7 cellular contexts compared by ENCODE assay signal in genomic region chr1:1057769-1058087, GRCh38. TPM values are rescaled to one million over a fixed set of nuclear protein-coding genes. Genes with fewer than 3 reads are reported as not detected.
DNase-seq lines count a peak whose midpoint lies in the region; ATAC-seq, FAIRE-seq and TF ChIP-seq lines count a peak whose summit lies in the region.
"Not testable (repeated sequence)": the region's sequence is repeated elsewhere in the genome, so short reads cannot be mapped to it uniquely, and the experiment has no call there.
"Had no signal": no experiment of that assay in that cellular context is flagged by ENCODE, and none has a peak within 500 bp of the region (broad histone marks: within the 10 kb centered on the region; RNA-seq: fewer than 3 reads in every experiment).

No MANE protein-coding gene starts in this region.

- not testable (repeated sequence) for ATAC-seq in PC-3; activated CD8-positive, alpha-beta T cell treated with anti-CD3 and anti-CD28 coated beads for 36 hours; K562

- H3K9me1 ChIP-seq in K562 (ENCODE audit: control insufficient read depth, insufficient read depth, low read length): not testable (repeated sequence)

- CTCF ChIA-PET in PC-3 (lab: Charles Lee); activated CD8-positive, alpha-beta T cell treated with anti-CD3 and anti-CD28 coated beads for 36 hours (lab: Charles Lee); K562 (lab: Yijun Ruan, JAX; ENCODE audit: low intra/inter-chr PET ratio): not testable (repeated sequence)

- H3K4me3 Mint-ChIP-seq in activated CD8-positive, alpha-beta T cell treated with anti-CD3 and anti-CD28 coated beads for 36 hours: peak overlapping the region; percentile 75
- H3K4me3 Mint-ChIP-seq in mesothelial cell of epicardium (peak overlapping the region; percentile 55), osteocyte (ENCODE audit: unreplicated experiment) (peak overlapping the region; percentile 71)

- in situ Hi-C loops in K562 (cut with MboI): not testable (repeated sequence)

- H3K4me1 ChIP-seq in BLaER1 treated with 17β-estradiol and CSF1 and Interleukin-3, amounts not matched to agents 10 nM and 100 nM: peaks cover 31 to 52% (median 43%) of the 10 kb centered on the region in 10 experiments
- peaks cover 33% of the 10 kb centered on the region for H3K4me1 ChIP-seq in PC-3 (ENCODE audit: insufficient read depth, low read length)
- peaks cover 31 to 78% of the 10 kb centered on the region in 2 experiments for H3K4me1 ChIP-seq in K562 (replicated peaks in 1 of 2; ENCODE audit: control insufficient read depth in 2 of 2, insufficient read depth in 2 of 2, low read length in 2 of 2)

- H3K4me2 ChIP-seq in BLaER1 treated with 17β-estradiol and CSF1 and Interleukin-3, amounts not matched to agents 10 nM and 100 nM: peak overlapping the region; percentile 86 to 100 (median 95)
- H3K4me2 ChIP-seq in PC-3 (ENCODE audit: low read length): peak overlapping the region; percentile 96; the same call in 1 of the 2 replicates
- peak overlapping the region; percentile 90; the same call in 1 of the 2 replicates for H3K4me2 ChIP-seq in K562 (ENCODE audit: insufficient read depth, low read length)

- not testable (repeated sequence) for H3K79me2 ChIP-seq in PC-3 (ENCODE audit: low read length); K562 (ENCODE audit: control insufficient read depth, insufficient read depth, low read length)

- POLR2A ChIA-PET in PC-3 (lab: Charles Lee; ENCODE audit: unreplicated experiment): interaction anchor here (0.5 kb wide), 1 partner anchor 100 kb away, joined by 4 read pairs; no protein-coding TSS in a partner anchor
- POLR2A ChIA-PET in activated CD8-positive, alpha-beta T cell treated with anti-CD3 and anti-CD28 coated beads for 36 hours (lab: Charles Lee): interaction anchor here (0.6 kb wide), 1 partner anchor 64 kb away, joined by 3 read pairs; no protein-coding TSS in a partner anchor
- POLR2A ChIA-PET in K562 (lab: Yijun Ruan, JAX): interaction anchor here (1.1 to 1.2 kb wide), 2 partner anchors 14 to 27 kb away, joined by 3 read pairs; no protein-coding TSS in a partner anchor

- TF ChIP-seq RAD21 in K562 (CRISPR knock-in tag; conservative IDR thresholded peaks at IDR 0.05 in 1 of 2, IDR thresholded peaks at IDR 0.05 in 1 of 2): not testable (repeated sequence)

- TF ChIP-seq CTCF in PC-3 (conservative IDR thresholded peaks at IDR 0.05; ENCODE audit: low read depth, low read length); activated CD8-positive, alpha-beta T cell treated with anti-CD3 and anti-CD28 coated beads for 36 hours (IDR thresholded peaks at IDR 0.05); K562 (IDR thresholded peaks at IDR 0.05 in 2 of 3, conservative IDR thresholded peaks at IDR 0.05 in 1 of 3; ENCODE audit: insufficient read depth in 2 of 3, low read depth in 1 of 3, low read length in 3 of 3); mesothelial cell of epicardium (IDR thresholded peaks at IDR 0.05; ENCODE audit: unreplicated experiment); osteocyte (IDR thresholded peaks at IDR 0.05): not testable (repeated sequence)

- peaks cover 54 to 62% (median 58%) of the 10 kb centered on the region in 11 experiments for H3K27me3 ChIP-seq in BLaER1 treated with 17β-estradiol and CSF1 and Interleukin-3, amounts not matched to agents 10 nM and 100 nM
- not testable (repeated sequence) for H3K27me3 ChIP-seq in PC-3 (ENCODE audit: low read length); K562 (ENCODE audit: control insufficient read depth in 2 of 2, insufficient read depth in 2 of 2, low read length in 2 of 2)

- not testable (repeated sequence) for H3K9me3 Mint-ChIP-seq in activated CD8-positive, alpha-beta T cell treated with anti-CD3 and anti-CD28 coated beads for 36 hours; mesothelial cell of epicardium; osteocyte (ENCODE audit: unreplicated experiment)

- TF ChIP-seq POLR2A in K562 (conservative IDR thresholded peaks at IDR 0.05): not testable (repeated sequence)

- not testable (repeated sequence) for H3K27ac Mint-ChIP-seq in activated CD8-positive, alpha-beta T cell treated with anti-CD3 and anti-CD28 coated beads for 36 hours; mesothelial cell of epicardium; osteocyte (ENCODE audit: unreplicated experiment)

- H3K27ac ChIP-seq in BLaER1 treated with 17β-estradiol and CSF1 and Interleukin-3, amounts not matched to agents 10 nM and 100 nM; PC-3 (ENCODE audit: low read length); K562 (ENCODE audit: extremely low read depth, low read depth, low read length): not testable (repeated sequence)

- H2AFZ ChIP-seq in PC-3 (ENCODE audit: low read length); K562 (ENCODE audit: low read depth, low read length): not testable (repeated sequence)

- H3K9ac ChIP-seq in BLaER1 treated with 17β-estradiol and CSF1 and Interleukin-3, amounts not matched to agents 10 nM and 100 nM; PC-3 (ENCODE audit: low read length); K562 (ENCODE audit: insufficient read depth in 1 of 2, low read depth in 2 of 2, low read length in 2 of 2): not testable (repeated sequence)

- H3K36me3 Mint-ChIP-seq in activated CD8-positive, alpha-beta T cell treated with anti-CD3 and anti-CD28 coated beads for 36 hours (ENCODE audit: low read depth): peaks cover 22% of the 10 kb centered on the region
- H3K36me3 Mint-ChIP-seq in mesothelial cell of epicardium; osteocyte (ENCODE audit: unreplicated experiment): not testable (repeated sequence)

- peaks cover 18% of the 10 kb centered on the region for H3K4me1 Mint-ChIP-seq in activated CD8-positive, alpha-beta T cell treated with anti-CD3 and anti-CD28 coated beads for 36 hours (ENCODE audit: low read depth)
- H3K4me1 Mint-ChIP-seq in mesothelial cell of epicardium: not testable (repeated sequence)
- H3K4me1 Mint-ChIP-seq in osteocyte (ENCODE audit: unreplicated experiment): peaks cover 23% of the 10 kb centered on the region

- peaks cover 0 to 28% (median 15%) of the 10 kb centered on the region in 11 experiments; a peak in 13 of 22 replicates for H3K36me3 ChIP-seq in BLaER1 treated with 17β-estradiol and CSF1 and Interleukin-3, amounts not matched to agents 10 nM and 100 nM
- H3K36me3 ChIP-seq in PC-3 (ENCODE audit: low read depth, low read length) (peaks cover 31% of the 10 kb centered on the region), K562 (ENCODE audit: control insufficient read depth, insufficient read depth, low read length) (peaks cover 29% of the 10 kb centered on the region)

- peak overlapping the region in 1 of 10 experiments; percentile 47; a peak in 1 of 20 replicates for H3K4me3 ChIP-seq in BLaER1 treated with 17β-estradiol and CSF1 and Interleukin-3, amounts not matched to agents 10 nM and 100 nM
- not testable (repeated sequence) for H3K4me3 ChIP-seq in PC-3 (ENCODE audit: low read length); K562

- H3K9me3 ChIP-seq in BLaER1 treated with 17β-estradiol and CSF1 and Interleukin-3, amounts not matched to agents 10 nM and 100 nM (replicated peaks in 1 of 11); PC-3 (ENCODE audit: low read length); K562 (replicated peaks; ENCODE audit: control insufficient read depth, insufficient read depth, low read depth, low read length): not testable (repeated sequence)

- not testable (repeated sequence) for H3F3A ChIP-seq in PC-3 (ENCODE audit: low read length, unreplicated experiment)

- peaks cover 24% of the 10 kb centered on the region for H3K27me3 Mint-ChIP-seq in activated CD8-positive, alpha-beta T cell treated with anti-CD3 and anti-CD28 coated beads for 36 hours
- H3K27me3 Mint-ChIP-seq in mesothelial cell of epicardium (ENCODE audit: low read depth): peaks cover 55% of the 10 kb centered on the region
- H3K27me3 Mint-ChIP-seq in osteocyte (ENCODE audit: unreplicated experiment): not testable (repeated sequence)

- not testable (repeated sequence) for DNase-seq in PC-3; activated CD8-positive, alpha-beta T cell treated with anti-CD3 and anti-CD28 coated beads for 36 hours; K562 (ENCODE audit: extremely low read depth in 1 of 4, low spot score in 3 of 4); mesothelial cell of epicardium (ENCODE audit: low spot score in 2 of 2, unreplicated experiment in 2 of 2); osteocyte (ENCODE audit: extremely low spot score, unreplicated experiment)

- TF ChIP-seq EP300 in K562 (IDR thresholded peaks at IDR 0.05; ENCODE audit: low read length): not testable (repeated sequence)

- FAIRE-seq in K562 (lab: Jason Lieb, UNC): not testable (repeated sequence)

- BruUV-seq in PC-3 (replicated peaks; lab: Mats Ljungman, UMichigan); K562 (replicated peaks; lab: Mats Ljungman, UMichigan): not testable (repeated sequence)

- H4K20me1 ChIP-seq in BLaER1 treated with 17β-estradiol and CSF1 and Interleukin-3, amounts not matched to agents 10 nM and 100 nM: peaks cover 0 to 67% (median 21%) of the 10 kb centered on the region in 11 experiments; a peak in 15 of 22 replicates
- not testable (repeated sequence) for H4K20me1 ChIP-seq in PC-3 (ENCODE audit: low read length); K562 (replicated peaks; ENCODE audit: control insufficient read depth, insufficient read depth, low read length)

- intact Hi-C loops in PC-3 (cut with micrococcal nuclease); activated CD8-positive, alpha-beta T cell treated with anti-CD3 and anti-CD28 coated beads for 36 hours (cut with micrococcal nuclease); K562 (cut with micrococcal nuclease): not testable (repeated sequence)

- not testable (repeated sequence) for H3K9me2 ChIP-seq in PC-3 (replicated peaks; ENCODE audit: low read length)

- WGBS in K562 (ENCODE audit: insufficient coverage, low coverage, missing lambda C conversion rate): 13% methylated on average over 15 of the region's 15 CpGs

RNA-seq across cellular contexts. Expression of gene RNF223, which starts 16.4 kb away (rescaled TPM):
- total RNA-seq in PC-3 (2014; rRNA removed) (147 and 171 TPM in 2 replicates), K562 (2014; rRNA removed) (0.32 TPM in 1 of 2 replicates, not detected in the other), K562 (2014; rRNA removed; fragmentation: Illumina TruSeq; extraction: Trizol) (not detected in 2 replicates), K562 (2015; rRNA removed; fragmentation: Illumina TruSeq; extraction: Trizol) (not detected in 2 replicates), K562 (2021) (not detected in 2 replicates), mesothelial cell of epicardium (0.27 to 0.57 TPM (median 0.40 TPM) in 3 replicates), osteocyte (not detected in 2 replicates)
- not detected for total RNA-seq in activated CD8-positive, alpha-beta T cell treated with anti-CD3 and anti-CD28 coated beads for 36 hours
- total RNA-seq in K562 (2011; cell fraction: chromatin; rRNA removed; ENCODE audit: low replicate concordance): 0.35 TPM in 1 of 2 replicates, not detected in the other
- total RNA-seq in K562 (2011; cell fraction: nucleolus; rRNA removed): 0.17 TPM in 1 of 2 replicates, not detected in the other
- total RNA-seq in K562 (2011; cell fraction: nucleoplasm; rRNA removed): not detected in 2 replicates
- polyA plus RNA-seq in K562 (2011; rRNA removed) (0.04 TPM in 2 replicates), K562 (2014; fragmentation: Illumina TruSeq; extraction: Trizol) (not detected in 2 replicates), K562 (2014; fragmentation: Nextera tagmentation; extraction: Ambion mirVana) (not detected), K562 (2014; rRNA removed) (not detected in 2 replicates)
- polyA plus RNA-seq in K562 (2011; cell fraction: cytosol; rRNA removed): 0.04 and 0.06 TPM in 2 replicates
- 0.06 and 0.07 TPM in 2 replicates for polyA plus RNA-seq in K562 (2011; cell fraction: nucleus; rRNA removed)
- 0.04 and 0.11 TPM in 2 replicates for polyA plus RNA-seq in K562 (2012)
- polyA minus RNA-seq in K562 (2011; rRNA and poly(A)+ RNA removed): not detected in 2 replicates
- not detected in 2 replicates for polyA minus RNA-seq in K562 (2011; cell fraction: cytosol; rRNA and poly(A)+ RNA removed)
- 0.13 and 0.22 TPM in 2 replicates for polyA minus RNA-seq in K562 (2011; cell fraction: nucleus; rRNA and poly(A)+ RNA removed)
- total RNA-seq: A172 had no signal

RNA-seq across cellular contexts. Expression of gene AGRN, which starts 37.8 kb away (rescaled TPM):
- 273 and 377 TPM in 2 replicates for total RNA-seq in PC-3 (2014; rRNA removed)
- 10 to 100 TPM; 64.9 to 68.0 TPM for total RNA-seq in activated CD8-positive, alpha-beta T cell treated with anti-CD3 and anti-CD28 coated beads for 36 hours
- 268 and 576 TPM in 2 replicates for total RNA-seq in K562 (2011; cell fraction: chromatin; rRNA removed; ENCODE audit: low replicate concordance)
- 387 and 414 TPM in 2 replicates for total RNA-seq in K562 (2011; cell fraction: nucleolus; rRNA removed)
- 326 and 377 TPM in 2 replicates for total RNA-seq in K562 (2011; cell fraction: nucleoplasm; rRNA removed)
- total RNA-seq in K562 (2014; rRNA removed): 29.5 and 37.2 TPM in 2 replicates
- 4.5 and 4.9 TPM in 2 replicates for total RNA-seq in K562 (2014; rRNA removed; fragmentation: Illumina TruSeq; extraction: Trizol)
- total RNA-seq in K562 (2015; rRNA removed; fragmentation: Illumina TruSeq; extraction: Trizol): 12.0 and 13.2 TPM in 2 replicates
- total RNA-seq in K562 (2021): 89.7 and 111 TPM in 2 replicates
- 18.1 and 39.0 TPM in 2 replicates for polyA plus RNA-seq in K562 (2011; rRNA removed)
- 28.0 and 43.3 TPM in 2 replicates for polyA plus RNA-seq in K562 (2011; cell fraction: cytosol; rRNA removed)
- 483 and 499 TPM in 2 replicates for polyA plus RNA-seq in K562 (2011; cell fraction: nucleus; rRNA removed)
- 66.2 and 73.2 TPM in 2 replicates for polyA plus RNA-seq in K562 (2012)
- polyA plus RNA-seq in K562 (2014; fragmentation: Illumina TruSeq; extraction: Trizol): 19.2 and 34.8 TPM in 2 replicates
- under 1 TPM; 0.04 to 0.06 TPM for polyA plus RNA-seq in K562 (2014; fragmentation: Nextera tagmentation; extraction: Ambion mirVana)
- polyA plus RNA-seq in K562 (2014; rRNA removed): 49.3 and 67.7 TPM in 2 replicates
- 12.6 and 21.4 TPM in 2 replicates for polyA minus RNA-seq in K562 (2011; rRNA and poly(A)+ RNA removed)
- polyA minus RNA-seq in K562 (2011; cell fraction: cytosol; rRNA and poly(A)+ RNA removed): 33.4 and 47.6 TPM in 2 replicates
- 68.5 and 80.0 TPM in 2 replicates for polyA minus RNA-seq in K562 (2011; cell fraction: nucleus; rRNA and poly(A)+ RNA removed)
- 502 to 532 TPM (median 514 TPM) in 3 replicates for total RNA-seq in mesothelial cell of epicardium
- 175 and 191 TPM in 2 replicates for total RNA-seq in osteocyte

RNA-seq across cellular contexts. Expression of gene ISG15, which starts 44.4 kb away (rescaled TPM):
- 749 and 758 TPM in 2 replicates for total RNA-seq in PC-3 (2014; rRNA removed)
- total RNA-seq in activated CD8-positive, alpha-beta T cell treated with anti-CD3 and anti-CD28 coated beads for 36 hours: 100 to 1,000 TPM in 1 of 2 experiments, 10 to 100 TPM in 1; 94.5 to 102 TPM
- 2.7 and 7.4 TPM in 2 replicates for total RNA-seq in K562 (2011; cell fraction: chromatin; rRNA removed; ENCODE audit: low replicate concordance)
- total RNA-seq in K562 (2011; cell fraction: nucleolus; rRNA removed): 13.3 and 15.0 TPM in 2 replicates
- 6.9 and 9.5 TPM in 2 replicates for total RNA-seq in K562 (2011; cell fraction: nucleoplasm; rRNA removed)
- 58.3 and 70.7 TPM in 2 replicates for total RNA-seq in K562 (2014; rRNA removed)
- 0.40 and 0.54 TPM in 2 replicates for total RNA-seq in K562 (2014; rRNA removed; fragmentation: Illumina TruSeq; extraction: Trizol)
- total RNA-seq in K562 (2015; rRNA removed; fragmentation: Illumina TruSeq; extraction: Trizol): 10.8 and 11.6 TPM in 2 replicates
- 31.1 and 32.5 TPM in 2 replicates for total RNA-seq in K562 (2021)
- 14.5 and 15.7 TPM in 2 replicates for polyA plus RNA-seq in K562 (2011; rRNA removed)
- 26.4 and 90.5 TPM in 2 replicates for polyA plus RNA-seq in K562 (2011; cell fraction: cytosol; rRNA removed)
- 11.7 and 19.4 TPM in 2 replicates for polyA plus RNA-seq in K562 (2011; cell fraction: nucleus; rRNA removed)
- 26.7 and 43.1 TPM in 2 replicates for polyA plus RNA-seq in K562 (2012)
- 2.6 and 12.8 TPM in 2 replicates for polyA plus RNA-seq in K562 (2014; fragmentation: Illumina TruSeq; extraction: Trizol)
- polyA plus RNA-seq in K562 (2014; fragmentation: Nextera tagmentation; extraction: Ambion mirVana): 10 to 100 TPM in 1 of 2 experiments, 1 to 10 TPM in 1; 7.2 to 12.2 TPM
- polyA plus RNA-seq in K562 (2014; rRNA removed): 50.8 and 56.1 TPM in 2 replicates
- 1.9 and 3.6 TPM in 2 replicates for polyA minus RNA-seq in K562 (2011; rRNA and poly(A)+ RNA removed)
- 6.9 and 7.5 TPM in 2 replicates for polyA minus RNA-seq in K562 (2011; cell fraction: cytosol; rRNA and poly(A)+ RNA removed)
- 1.9 and 5.0 TPM in 2 replicates for polyA minus RNA-seq in K562 (2011; cell fraction: nucleus; rRNA and poly(A)+ RNA removed)
- 112 to 139 TPM (median 123 TPM) in 3 replicates for total RNA-seq in mesothelial cell of epicardium
- 29.3 and 30.6 TPM in 2 replicates for total RNA-seq in osteocyte

RNA-seq across cellular contexts. Expression of gene HES4, which starts 57.8 kb away (rescaled TPM):
- total RNA-seq in PC-3 (2014; rRNA removed): 233 and 379 TPM in 2 replicates
- total RNA-seq in activated CD8-positive, alpha-beta T cell treated with anti-CD3 and anti-CD28 coated beads for 36 hours: 1 to 10 TPM; 5.7 to 9.0 TPM
- 5.7 and 23.9 TPM in 2 replicates for total RNA-seq in K562 (2011; cell fraction: chromatin; rRNA removed; ENCODE audit: low replicate concordance)
- total RNA-seq in K562 (2011; cell fraction: nucleolus; rRNA removed): 54.5 and 57.7 TPM in 2 replicates
- total RNA-seq in K562 (2011; cell fraction: nucleoplasm; rRNA removed): 14.9 and 19.0 TPM in 2 replicates
- total RNA-seq in K562 (2014; rRNA removed): 41.4 and 49.2 TPM in 2 replicates
- 0.25 TPM in 1 of 2 replicates, not detected in the other for total RNA-seq in K562 (2014; rRNA removed; fragmentation: Illumina TruSeq; extraction: Trizol)
- total RNA-seq in K562 (2015; rRNA removed; fragmentation: Illumina TruSeq; extraction: Trizol): 1.9 TPM in 2 replicates
- 40.5 and 44.3 TPM in 2 replicates for total RNA-seq in K562 (2021)
- polyA plus RNA-seq in K562 (2011; rRNA removed): 5.3 and 10.4 TPM in 2 replicates
- polyA plus RNA-seq in K562 (2011; cell fraction: cytosol; rRNA removed): 18.6 and 66.9 TPM in 2 replicates
- polyA plus RNA-seq in K562 (2011; cell fraction: nucleus; rRNA removed): 86.7 and 173 TPM in 2 replicates
- polyA plus RNA-seq in K562 (2012): 8.3 and 15.7 TPM in 2 replicates
- polyA plus RNA-seq in K562 (2014; fragmentation: Illumina TruSeq; extraction: Trizol): 0.21 and 0.61 TPM in 2 replicates
- polyA plus RNA-seq in K562 (2014; fragmentation: Nextera tagmentation; extraction: Ambion mirVana): not detected
- 33.7 and 43.7 TPM in 2 replicates for polyA plus RNA-seq in K562 (2014; rRNA removed)
- 0.21 TPM in 1 of 2 replicates, not detected in the other for polyA minus RNA-seq in K562 (2011; rRNA and poly(A)+ RNA removed)
- 3.6 and 11.6 TPM in 2 replicates for polyA minus RNA-seq in K562 (2011; cell fraction: cytosol; rRNA and poly(A)+ RNA removed)
- polyA minus RNA-seq in K562 (2011; cell fraction: nucleus; rRNA and poly(A)+ RNA removed): 7.2 and 11.6 TPM in 2 replicates
- total RNA-seq in mesothelial cell of epicardium: 87.7 to 92.1 TPM (median 92.0 TPM) in 3 replicates
- 75.0 and 79.2 TPM in 2 replicates for total RNA-seq in osteocyte

RNA-seq across cellular contexts. Expression of gene C1orf159, which starts 58.2 kb away (rescaled TPM):
- total RNA-seq in PC-3 (2014; rRNA removed) (61.7 and 78.0 TPM in 2 replicates), K562 (2014; rRNA removed) (34.0 and 50.2 TPM in 2 replicates), K562 (2014; rRNA removed; fragmentation: Illumina TruSeq; extraction: Trizol) (1.0 and 1.4 TPM in 2 replicates), K562 (2015; rRNA removed; fragmentation: Illumina TruSeq; extraction: Trizol) (10.6 and 12.2 TPM in 2 replicates), K562 (2021) (42.3 and 46.4 TPM in 2 replicates), mesothelial cell of epicardium (28.4 to 32.8 TPM (median 31.8 TPM) in 3 replicates), osteocyte (16.9 and 17.9 TPM in 2 replicates)
- total RNA-seq in activated CD8-positive, alpha-beta T cell treated with anti-CD3 and anti-CD28 coated beads for 36 hours: 10 to 100 TPM; 17.5 to 20.3 TPM
- total RNA-seq in K562 (2011; cell fraction: chromatin; rRNA removed; ENCODE audit: low replicate concordance): 35.9 and 114 TPM in 2 replicates
- 121 and 123 TPM in 2 replicates for total RNA-seq in K562 (2011; cell fraction: nucleolus; rRNA removed)
- total RNA-seq in K562 (2011; cell fraction: nucleoplasm; rRNA removed): 60.4 and 67.1 TPM in 2 replicates
- polyA plus RNA-seq in K562 (2011; rRNA removed) (13.2 and 23.8 TPM in 2 replicates), K562 (2014; fragmentation: Illumina TruSeq; extraction: Trizol) (6.3 and 17.8 TPM in 2 replicates), K562 (2014; fragmentation: Nextera tagmentation; extraction: Ambion mirVana) (under 1 TPM; 0.28 to 0.60 TPM), K562 (2014; rRNA removed) (52.8 and 54.9 TPM in 2 replicates)
- 21.2 and 54.5 TPM in 2 replicates for polyA plus RNA-seq in K562 (2011; cell fraction: cytosol; rRNA removed)
- 125 and 192 TPM in 2 replicates for polyA plus RNA-seq in K562 (2011; cell fraction: nucleus; rRNA removed)
- 23.9 and 32.3 TPM in 2 replicates for polyA plus RNA-seq in K562 (2012)
- 3.2 and 3.9 TPM in 2 replicates for polyA minus RNA-seq in K562 (2011; rRNA and poly(A)+ RNA removed)
- 12.4 and 13.6 TPM in 2 replicates for polyA minus RNA-seq in K562 (2011; cell fraction: cytosol; rRNA and poly(A)+ RNA removed)
- polyA minus RNA-seq in K562 (2011; cell fraction: nucleus; rRNA and poly(A)+ RNA removed): 34.3 and 38.5 TPM in 2 replicates

Comparison
In these comparisons a context has a peak if more than half of its experiments do, and no peak if none do; other contexts are left out.
1. RNA of gene RNF223, which starts 16.4 kb away (total RNA-seq): 147 to 171 TPM in PC-3; 0.27 to 0.57 TPM in mesothelial cell of epicardium, not detected in osteocyte, not detected in activated CD8-positive, alpha-beta T cell treated with anti-CD3 and anti-CD28 coated beads for 36 hours and 0.17 to 0.35 TPM in K562; every median in the first group is over 10 times any median in the second.
2. Peak in every context shown above with its lines, with median percentiles within 50 percentile points of each other: H3K4me2 ChIP-seq and H3K4me3 Mint-ChIP-seq.